ENCODE assay signal across 20 cellular contexts in the genomic region with DNA sequence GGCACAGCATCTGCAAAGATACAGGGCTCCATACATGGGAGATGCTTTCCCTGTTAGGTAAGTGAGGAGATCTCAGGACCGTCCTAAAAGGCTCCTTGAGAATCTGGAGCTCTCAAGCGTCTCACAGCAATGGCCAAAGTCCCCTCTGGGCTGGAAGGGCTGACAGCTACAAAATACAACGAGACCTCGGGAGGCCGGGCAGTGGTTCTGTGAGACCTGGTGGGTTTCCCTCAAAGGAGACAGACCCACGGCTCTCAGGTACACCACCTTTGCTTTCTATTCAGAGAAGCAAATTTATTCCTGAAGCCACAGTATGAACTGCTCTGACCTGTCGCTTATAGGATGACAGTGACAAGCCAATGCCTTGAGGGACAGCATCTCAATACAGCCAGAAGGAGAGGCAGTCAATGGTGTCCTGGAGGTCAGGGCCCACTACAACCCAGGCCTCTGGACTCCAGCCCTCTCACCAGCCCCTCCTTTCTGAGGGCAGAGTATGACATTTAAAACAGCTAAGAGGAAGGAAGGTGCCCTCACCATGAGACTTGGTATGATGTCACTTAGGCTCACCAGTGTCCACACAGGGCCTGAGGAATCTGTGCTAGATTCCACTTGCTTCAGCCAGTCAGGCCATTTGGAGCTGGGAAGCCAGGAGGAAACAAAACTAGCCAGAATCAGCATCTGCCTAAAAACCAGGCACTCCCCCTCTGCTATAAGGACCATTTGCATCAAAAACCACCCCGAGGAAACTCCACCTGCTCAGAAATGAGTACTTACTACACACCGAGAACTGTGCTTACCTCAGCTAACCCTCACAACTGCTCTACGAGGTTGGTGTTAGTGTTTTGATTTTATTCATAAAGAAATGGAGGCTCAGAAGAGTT.
DNase-seq lines count a peak whose midpoint lies in the region; ATAC-seq and TF ChIP-seq lines count a peak whose summit lies in the region.
"Had no signal": no experiment of that assay in that cellular context is flagged by ENCODE, and none has a peak within 500 bp of the region (broad histone marks: within the 10 kb centered on the region; RNA-seq: fewer than 3 reads in every experiment).

No MANE protein-coding gene starts in this region.

- DNase-seq in activated CD4-positive, alpha-beta T cell treated with anti-CD3 and anti-CD28 coated beads for 48 hours = peak; percentile 10
- DNase-seq in activated CD4-positive, alpha-beta T cell treated with anti-CD3 and anti-CD28 coated beads, Interleukin-2, amount 50 U/mL, for 1 hour = no peak
- no peak for DNase-seq in memory B cell (ENCODE audit: low spot score in 2 of 2)
- no peak for DNase-seq in NOMO-1 (lab: John Stamatoyannopoulos, UW; ENCODE audit: unreplicated experiment in 2 of 2)
- DNase-seq in natural killer cell = no peak
- no peak for DNase-seq in right atrium auricular region (ENCODE audit: low spot score)
- DNase-seq: activated effector memory CD4-positive, alpha-beta T cell treated with Interleukin-2 at 50 U/mL for 16 hours; CD4-positive, alpha-beta T cell; effector memory CD4-positive, alpha-beta T cell; foreskin melanocyte; HFFc6; immature natural killer cell; mucosa of descending colon; NCI-H2171 treated with DMSO at 0.1 percent for 48 hours; pancreas; SK-N-SH; upper lobe of right lung had no signal

- peak; percentile 86 for ATAC-seq in GM19035 (IDR thresholded peaks at IDR 0.05; ENCODE audit: unreplicated experiment)
- peak; percentile 77 for ATAC-seq in HG02852 (IDR thresholded peaks at IDR 0.05; ENCODE audit: unreplicated experiment)
- ATAC-seq in memory B cell (ENCODE audit: low read depth) = peak; percentile 73
- ATAC-seq in natural killer cell = no peak
- ATAC-seq: mucosa of descending colon, pancreas, upper lobe of right lung had no signal

- H3K9me3 Mint-ChIP-seq in memory B cell (peaks cover 3% of the 10 kb centered on the region), natural killer cell (peaks cover 0 to 5% of the 10 kb centered on the region in 2 donors)
- H3K9me3 Mint-ChIP-seq: CD4-positive, alpha-beta T cell; HFFc6 had no signal

- H3K4me1 Mint-ChIP-seq in memory B cell = peaks cover 12% of the 10 kb centered on the region
- H3K4me1 Mint-ChIP-seq in natural killer cell = peaks cover 8 to 14% of the 10 kb centered on the region in 2 donors

- TF ChIP-seq CTCF in natural killer cell (IDR thresholded peaks at IDR 0.05) = no peak
- TF ChIP-seq CTCF in right atrium auricular region (IDR thresholded peaks at IDR 0.05) = no peak

- no peaks in the 10 kb centered on the region for H3K4me1 ChIP-seq in right atrium auricular region
- H3K4me1 ChIP-seq: pancreas, upper lobe of right lung had no signal

- H3K27me3 Mint-ChIP-seq in memory B cell (peaks cover 8% of the 10 kb centered on the region), natural killer cell (ENCODE audit: low read depth in 2 of 2) (peaks cover 8 to 14% of the 10 kb centered on the region in 2 donors)
- H3K27me3 Mint-ChIP-seq: CD4-positive, alpha-beta T cell had no signal

- H3K9me3 ChIP-seq in right atrium auricular region = no peaks in the 10 kb centered on the region
- H3K9me3 ChIP-seq: mucosa of descending colon, pancreas, SK-N-SH, upper lobe of right lung had no signal

- no peaks in the 10 kb centered on the region for H3K36me3 ChIP-seq in right atrium auricular region
- H3K36me3 ChIP-seq: pancreas, upper lobe of right lung had no signal

- no peak overlapping the region for H3K4me3 ChIP-seq in right atrium auricular region
- H3K4me3 ChIP-seq: mucosa of descending colon, pancreas, upper lobe of right lung had no signal

- H3K4me3 Mint-ChIP-seq in memory B cell = no peak overlapping the region
- no peak overlapping the region for H3K4me3 Mint-ChIP-seq in natural killer cell
- H3K4me3 Mint-ChIP-seq: brain; CD4-positive, alpha-beta T cell; HFFc6; immature natural killer cell had no signal

- H3K27ac ChIP-seq in right atrium auricular region = no peak overlapping the region
- H3K27ac ChIP-seq: pancreas, upper lobe of right lung had no signal

- intact Hi-C loops in natural killer cell (cut with micrococcal nuclease) = no loop called here

- H3K27ac Mint-ChIP-seq in memory B cell = no peak overlapping the region
- H3K27ac Mint-ChIP-seq in natural killer cell = no peak overlapping the region
- H3K27ac Mint-ChIP-seq: brain; CD4-positive, alpha-beta T cell; HFFc6; immature natural killer cell had no signal

- H3K36me3 Mint-ChIP-seq in memory B cell (no peaks in the 10 kb centered on the region), natural killer cell (no peaks in the 10 kb centered on the region)
- H3K36me3 Mint-ChIP-seq: brain, immature natural killer cell had no signal

- H3K27me3 ChIP-seq in right atrium auricular region = no peaks in the 10 kb centered on the region
- H3K27me3 ChIP-seq: pancreas, upper lobe of right lung had no signal

Comparison
In these comparisons a context has a peak if more than half of its experiments do, and no peak if none do; other contexts are left out.
1. ATAC-seq: peak in GM19035 (single experiment), HG02852 (single experiment) and memory B cell (single experiment); none in natural killer cell (0 of 3).